Comparison of ENCODE assay signal across 25 cellular contexts in genomic region chr4:61604054-61604453, GRCh38.
"Had no signal": no experiment of that assay in that cellular context is flagged by ENCODE, and none has a peak within 500 bp of the region (broad histone marks: within the 10 kb centered on the region; RNA-seq: fewer than 3 reads in every experiment).

No MANE protein-coding gene starts in this region.

- H3K27me3 ChIP-seq: neural progenitor cell, ovary, right lobe of liver, sigmoid colon, stomach, thyroid gland, tibial nerve, upper lobe of left lung, vagina had no signal

- H3K79me2 ChIP-seq: parathyroid adenoma had no signal

- H3K27ac ChIP-seq: neural progenitor cell, ovary, parathyroid adenoma, psoas muscle, right lobe of liver, sigmoid colon, stomach, thoracic aorta, thyroid gland, tibial nerve, upper lobe of left lung, vagina had no signal

- DNase-seq: natural killer cell; occipital lobe; ovary; psoas muscle; right cardiac atrium; right lobe of liver; sigmoid colon; small intestine; stimulated activated CD4-positive, alpha-beta T cell treated with anti-CD3 and anti-CD28 coated beads, Interleukin-15, amount 100 ng/mL, for 24 hours; stimulated activated CD4-positive, alpha-beta T cell treated with anti-CD3 and anti-CD28 coated beads, Interleukin-2, amount 100 ng/mL, for 24 hours; stimulated activated CD4-positive, alpha-beta T cell treated with anti-CD3 and anti-CD28 coated beads, Interleukin-2, amount 100 ng/mL, for 48 hours; stimulated activated CD4-positive, alpha-beta T cell treated with anti-CD3 and anti-CD28 coated beads, Interleukin-4, amount 100 ng/mL, for 24 hours; stimulated activated naive B cell treated with anti-CD40 and anti-IgM and Interleukin-4, amounts not matched to agents 10 μg/mL and 1 μg/mL and 100 μg/mL, for 72 hours; stimulated activated naive CD4-positive, alpha-beta T cell treated with Interleukin-2 at 50 U/mL for 16 hours; stomach; thyroid gland; trophoblast cell; upper lobe of left lung had no signal

- H3K9ac ChIP-seq: neural progenitor cell, parathyroid adenoma had no signal

- H3K4me3 ChIP-seq: neural progenitor cell, ovary, psoas muscle, right lobe of liver, sigmoid colon, stomach, thyroid gland, tibial nerve, upper lobe of left lung, vagina had no signal

- H3K36me3 ChIP-seq: neural progenitor cell, ovary, right lobe of liver, sigmoid colon, stomach, thoracic aorta, thyroid gland, tibial nerve, upper lobe of left lung, vagina had no signal

- H3K9me3 ChIP-seq: ovary, psoas muscle, right lobe of liver, sigmoid colon, stomach, thoracic aorta, thyroid gland, tibial nerve, upper lobe of left lung, vagina had no signal

- FAIRE-seq: small intestine, urothelium cell line had no signal

- H3K4me1 ChIP-seq: neural progenitor cell, parathyroid adenoma, psoas muscle, right lobe of liver, sigmoid colon, stomach, thyroid gland, upper lobe of left lung, vagina had no signal

- H3K4me2 ChIP-seq: neural progenitor cell had no signal

- H2AFZ ChIP-seq: neural progenitor cell, parathyroid adenoma had no signal

- ATAC-seq: natural killer cell; psoas muscle; right cardiac atrium; right lobe of liver; stimulated activated effector memory CD8-positive, alpha-beta T cell treated with anti-CD3 and anti-CD28 coated beads, Interleukin-12 subunit alpha, Interleukin-12 subunit beta, amount 100 ng/mL, for 72 hours; stimulated activated naive B cell treated with anti-CD40 and anti-IgM and Interleukin-4, amounts not matched to agents 10 μg/mL and 1 μg/mL and 100 μg/mL, for 72 hours had no signal
